Comparison of ENCODE assay signal across 25 cellular contexts in the genomic region with DNA sequence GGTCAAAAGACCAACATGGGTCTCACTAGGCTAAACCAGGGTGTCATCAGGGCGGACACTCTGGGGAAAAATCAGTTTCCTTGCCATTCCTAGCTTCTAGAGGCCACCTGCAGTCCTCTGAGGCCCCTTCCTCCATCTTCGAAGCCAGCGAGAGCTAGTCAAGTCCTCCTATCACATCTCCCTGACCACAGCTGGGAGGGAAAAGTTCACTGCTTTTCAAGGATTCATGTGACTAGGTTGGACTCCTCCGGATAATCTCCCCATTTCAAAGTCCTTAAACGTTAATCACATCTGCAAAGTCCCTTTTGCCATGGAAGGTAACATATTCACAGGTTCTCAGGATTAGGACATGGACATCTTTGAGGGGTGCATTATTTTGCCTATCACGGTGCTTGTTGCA.
"Had no signal": no experiment of that assay in that cellular context is flagged by ENCODE, and none has a peak within 500 bp of the region (broad histone marks: within the 10 kb centered on the region; RNA-seq: fewer than 3 reads in every experiment).

No MANE protein-coding gene starts in this region.

- H3K27me3 ChIP-seq: esophagus squamous epithelium, heart right ventricle, neutrophil, pancreas, right atrium auricular region, sigmoid colon, spleen, tibial nerve, upper lobe of right lung, uterus had no signal

- H3K4me3 ChIP-seq: esophagus squamous epithelium, heart right ventricle, lung, pancreas, right atrium auricular region, sigmoid colon, spleen, thoracic aorta, tibial nerve, upper lobe of right lung, uterus had no signal

- H3K9me3 Mint-ChIP-seq: effector memory CD8-positive, alpha-beta T cell; memory B cell; natural killer cell; neural crest cell; stimulated activated memory B cell treated with anti-CD40 and anti-IgM and Interleukin-4, amounts not matched to agents 10 μg/mL and 1 μg/mL and 100 μg/mL, for 72 hours; stimulated activated naive CD8-positive, alpha-beta T cell treated with anti-CD3 and anti-CD28 coated beads, Interleukin-15, Interleukin-2, amounts not matched to agents 100 ng/mL and 50 ng/mL, for 24 hours had no signal

- H3K27me3 Mint-ChIP-seq: effector memory CD8-positive, alpha-beta T cell; stimulated activated memory B cell treated with anti-CD40 and anti-IgM and Interleukin-4, amounts not matched to agents 10 μg/mL and 1 μg/mL and 100 μg/mL, for 72 hours; stimulated activated naive CD8-positive, alpha-beta T cell treated with anti-CD3 and anti-CD28 coated beads, Interleukin-15, Interleukin-2, amounts not matched to agents 100 ng/mL and 50 ng/mL, for 24 hours had no signal

- H3K36me3 Mint-ChIP-seq: natural killer cell; stimulated activated memory B cell treated with anti-CD40 and anti-IgM and Interleukin-4, amounts not matched to agents 10 μg/mL and 1 μg/mL and 100 μg/mL, for 72 hours had no signal

- H3K27ac ChIP-seq: esophagus squamous epithelium, heart right ventricle, neutrophil, right atrium auricular region, sigmoid colon, spleen, thoracic aorta, tibial nerve, upper lobe of right lung, uterus had no signal

- DNase-seq: cortex of kidney; effector memory CD8-positive, alpha-beta T cell; erythroblast; esophagus squamous epithelium; foreskin melanocyte; glutamatergic neuron; heart right ventricle; hypothalamus; natural killer cell; pancreas; sigmoid colon; spleen; stimulated activated CD4-positive, alpha-beta T cell treated with anti-CD3 and anti-CD28 coated beads, Interleukin-4, amount 100 ng/mL, for 4 hours; upper lobe of right lung; uterus had no signal

- H3K9me3 ChIP-seq: esophagus squamous epithelium, heart right ventricle, neutrophil, right atrium auricular region, sigmoid colon, spleen, thoracic aorta, tibial nerve, upper lobe of right lung, uterus had no signal

- H3K4me1 ChIP-seq: right atrium auricular region, tibial nerve, upper lobe of right lung, uterus had no signal

- ATAC-seq: effector memory CD8-positive, alpha-beta T cell; heart right ventricle; left lobe of liver; natural killer cell; stimulated activated memory B cell treated with anti-CD40 and anti-IgM and Interleukin-4, amounts not matched to agents 10 μg/mL and 1 μg/mL and 100 μg/mL, for 72 hours; upper lobe of right lung had no signal

- H3K4me3 Mint-ChIP-seq: effector memory CD8-positive, alpha-beta T cell; memory B cell; natural killer cell; neural crest cell; stimulated activated memory B cell treated with anti-CD40 and anti-IgM and Interleukin-4, amounts not matched to agents 10 μg/mL and 1 μg/mL and 100 μg/mL, for 72 hours; stimulated activated naive CD8-positive, alpha-beta T cell treated with anti-CD3 and anti-CD28 coated beads, Interleukin-15, Interleukin-2, amounts not matched to agents 100 ng/mL and 50 ng/mL, for 24 hours had no signal

- H3K27ac Mint-ChIP-seq: effector memory CD8-positive, alpha-beta T cell; memory B cell; natural killer cell; stimulated activated memory B cell treated with anti-CD40 and anti-IgM and Interleukin-4, amounts not matched to agents 10 μg/mL and 1 μg/mL and 100 μg/mL, for 72 hours; stimulated activated naive CD8-positive, alpha-beta T cell treated with anti-CD3 and anti-CD28 coated beads, Interleukin-15, Interleukin-2, amounts not matched to agents 100 ng/mL and 50 ng/mL, for 24 hours had no signal

- H3K36me3 ChIP-seq: esophagus squamous epithelium, heart right ventricle, neutrophil, pancreas, right atrium auricular region, sigmoid colon, spleen, thoracic aorta, tibial nerve, upper lobe of right lung, uterus had no signal
